8 cellular contexts compared by ENCODE assay signal in genomic region chr2:112055110-112055832, GRCh38. TPM values are rescaled to one million over a fixed set of nuclear protein-coding genes. Genes with fewer than 3 reads are reported as not detected.
DNase-seq lines count a peak whose midpoint lies in the region; ATAC-seq and TF ChIP-seq lines count a peak whose summit lies in the region.

TSS of gene TMEM87B (plus strand) at chr2:112055269. CDS start at chr2:112055592, 323 bp downstream.

- ATAC-seq in GM19328 (IDR thresholded peaks at IDR 0.05; ENCODE audit: unreplicated experiment) (peak; percentile 57), HG03469 (IDR thresholded peaks at IDR 0.05; ENCODE audit: unreplicated experiment) (peak; percentile 44)

- H3K9ac ChIP-seq in liver (ENCODE audit: low read depth in 1 of 2, low read length in 2 of 2) = peak within 1 kb of the TSS; percentile 42 to 68

- H3K4me1 Mint-ChIP-seq in activated CD4-positive, alpha-beta T cell treated with anti-CD3 and anti-CD28 coated beads, Interleukin-2, amount 10 ng/mL, durations not matched to agents 24 days and 14 days = peaks cover 36% of the 10 kb centered on the region
- peaks cover 31% of the 10 kb centered on the region for H3K4me1 Mint-ChIP-seq in dendritic cell treated with granulocyte-macrophage colony-stimulating factor and Interleukin-4, amounts not matched to agents 40 ng/mL and 50 ng/mL, for 4 days (ENCODE audit: low read depth)

- H3K27ac Mint-ChIP-seq in activated CD4-positive, alpha-beta T cell treated with anti-CD3 and anti-CD28 coated beads, Interleukin-2, amount 10 ng/mL, durations not matched to agents 24 days and 14 days = peak within 1 kb of the TSS; percentile 99
- H3K27ac Mint-ChIP-seq in dendritic cell treated with granulocyte-macrophage colony-stimulating factor and Interleukin-4, amounts not matched to agents 40 ng/mL and 50 ng/mL, for 4 days = peak within 1 kb of the TSS; percentile 94

- no peaks in the 10 kb centered on the region for H3K9me3 Mint-ChIP-seq in activated CD4-positive, alpha-beta T cell treated with anti-CD3 and anti-CD28 coated beads, Interleukin-2, amount 10 ng/mL, durations not matched to agents 24 days and 14 days
- no peaks in the 10 kb centered on the region for H3K9me3 Mint-ChIP-seq in dendritic cell treated with granulocyte-macrophage colony-stimulating factor and Interleukin-4, amounts not matched to agents 40 ng/mL and 50 ng/mL, for 4 days

- H3K4me3 Mint-ChIP-seq in activated CD4-positive, alpha-beta T cell treated with anti-CD3 and anti-CD28 coated beads, Interleukin-2, amount 10 ng/mL, durations not matched to agents 24 days and 14 days = peak within 1 kb of the TSS; percentile 99
- peak within 1 kb of the TSS; percentile 97 for H3K4me3 Mint-ChIP-seq in dendritic cell treated with granulocyte-macrophage colony-stimulating factor and Interleukin-4, amounts not matched to agents 40 ng/mL and 50 ng/mL, for 4 days

- H3K36me3 Mint-ChIP-seq in activated CD4-positive, alpha-beta T cell treated with anti-CD3 and anti-CD28 coated beads, Interleukin-2, amount 10 ng/mL, durations not matched to agents 24 days and 14 days (ENCODE audit: low read depth) = peaks cover 18% of the 10 kb centered on the region
- H3K36me3 Mint-ChIP-seq in dendritic cell treated with granulocyte-macrophage colony-stimulating factor and Interleukin-4, amounts not matched to agents 40 ng/mL and 50 ng/mL, for 4 days (ENCODE audit: low read depth) = peaks cover 29% of the 10 kb centered on the region

- no peak for TF ChIP-seq CTCF in liver (IDR thresholded peaks at IDR 0.05; ENCODE audit: low read depth, low read length, missing input control)

- intact Hi-C loops in activated CD4-positive, alpha-beta T cell treated with anti-CD3 and anti-CD28 coated beads, Interleukin-2, amount 10 ng/mL, durations not matched to agents 24 days and 14 days (cut with micrococcal nuclease) = loop anchor here (2.0 to 5.0 kb wide), 5 partner anchors 37 to 426 kb away; partner anchors contain the start of genes ANAPC1 and ZC3H8
- intact Hi-C loops in dendritic cell treated with granulocyte-macrophage colony-stimulating factor and Interleukin-4, amounts not matched to agents 40 ng/mL and 50 ng/mL, for 4 days (cut with micrococcal nuclease) = loop anchor here (5.0 to 10.0 kb wide), 2 partner anchors 200 to 227 kb away; partner anchors contain the start of gene ZC3H8

- DNase-seq in C1 segment of cervical spinal cord (lab: John Stamatoyannopoulos, UW) = peak; percentile 67 to 99 (median 96)
- DNase-seq in NCI-H526 treated with DMSO at 0.1 percent for 48 hours (lab: John Stamatoyannopoulos, UW) = peak; percentile 92
- DNase-seq in activated CD4-positive, alpha-beta T cell treated with anti-CD3 and anti-CD28 coated beads, Interleukin-2, amount 10 ng/mL, durations not matched to agents 24 days and 14 days = peak; percentile 98
- peak; percentile 98 to 99 for DNase-seq in stimulated activated CD4-positive, alpha-beta T cell treated with anti-CD3 and anti-CD28 coated beads, Interleukin-4, amount 100 ng/mL, for 4 hours

- no peaks in the 10 kb centered on the region for H3K9me3 ChIP-seq in liver (ENCODE audit: control insufficient read depth in 4 of 4, low read length in 3 of 4)

- peak in 1 of 2 donors; percentile 14 for TF ChIP-seq RAD21 in liver (IDR thresholded peaks at IDR 0.05)

- peak within 1 kb of the TSS; percentile 96 to 99 for H3K27ac ChIP-seq in liver (ENCODE audit: low read depth in 1 of 2, low read length in 2 of 2)

- H3K36me3 ChIP-seq in liver (ENCODE audit: control insufficient read depth in 4 of 4, insufficient read depth in 3 of 4, low read depth in 1 of 4, low read length in 3 of 4) = no peaks in the 10 kb centered on the region

- peak within 1 kb of the TSS; percentile 83 to 94 (median 85) for H3K4me3 ChIP-seq in liver (ENCODE audit: low read depth in 1 of 3, low read length in 3 of 3)

- WGBS in liver = under 1% methylated on average over 76 of the region's 76 CpGs

- H3K4me1 ChIP-seq in liver (ENCODE audit: control insufficient read depth in 4 of 4, insufficient read depth in 4 of 4, low read length in 3 of 4) = peaks cover 2 to 20% (median 15%) of the 10 kb centered on the region in 4 donors

- no peaks in the 10 kb centered on the region for H3K27me3 ChIP-seq in liver (ENCODE audit: control insufficient read depth in 4 of 4, insufficient read depth in 4 of 4, low read length in 3 of 4)

- H3K27me3 Mint-ChIP-seq in activated CD4-positive, alpha-beta T cell treated with anti-CD3 and anti-CD28 coated beads, Interleukin-2, amount 10 ng/mL, durations not matched to agents 24 days and 14 days = peaks cover 1% of the 10 kb centered on the region
- H3K27me3 Mint-ChIP-seq in dendritic cell treated with granulocyte-macrophage colony-stimulating factor and Interleukin-4, amounts not matched to agents 40 ng/mL and 50 ng/mL, for 4 days = no peaks in the 10 kb centered on the region

TF ChIP-seq in liver, 16 proteins besides CTCF, POLR2A, EP300 and RAD21:
- TF ChIP-seq ATF3 (IDR thresholded peaks at IDR 0.05) = no peak
- TF ChIP-seq EGR1 (IDR thresholded peaks at IDR 0.05; ENCODE audit: low read depth in 2 of 2) = peak; percentile 98 to 100
- no peak for TF ChIP-seq ZBTB33 (IDR thresholded peaks at IDR 0.05)
- TF ChIP-seq GABPA (IDR thresholded peaks at IDR 0.05 in 1 of 2, conservative IDR thresholded peaks at IDR 0.05 in 1 of 2) = peak in 1 of 2 donors; percentile 56
- TF ChIP-seq HNF4A (conservative IDR thresholded peaks at IDR 0.05) = no peak
- TF ChIP-seq JUND (IDR thresholded peaks at IDR 0.05) = no peak
- TF ChIP-seq HNF4G (IDR thresholded peaks at IDR 0.05) = no peak
- peak; percentile 33 for TF ChIP-seq TAF1 (conservative IDR thresholded peaks at IDR 0.05)
- TF ChIP-seq FOXA1 (IDR thresholded peaks at IDR 0.05) = no peak
- peak in 1 of 2 donors; percentile 25 for TF ChIP-seq RXRA (IDR thresholded peaks at IDR 0.05)
- peak; percentile 84 for TF ChIP-seq REST (IDR thresholded peaks at IDR 0.05)
- TF ChIP-seq YY1 (IDR thresholded peaks at IDR 0.05) = peak; percentile 73
- TF ChIP-seq SP1 (IDR thresholded peaks at IDR 0.05) = peak; percentile 67
- TF ChIP-seq MAX (IDR thresholded peaks at IDR 0.05) = peak; percentile 49
- TF ChIP-seq NR2F2 (IDR thresholded peaks at IDR 0.05) = no peak
- TF ChIP-seq FOXA2 (IDR thresholded peaks at IDR 0.05) = no peak

RNA-seq across cellular contexts. Expression of gene TMEM87B, which starts in this region (rescaled TPM):
- total RNA-seq in activated CD4-positive, alpha-beta T cell treated with anti-CD3 and anti-CD28 coated beads, Interleukin-2, amount 10 ng/mL, durations not matched to agents 24 days and 14 days = 13.9 and 15.8 TPM in 2 replicates
- total RNA-seq in liver = 10 to 100 TPM in 1 of 2 donors, 1 to 10 TPM in 1; 6.4 to 10.1 TPM
- polyA plus RNA-seq in liver = 1 to 10 TPM; 3.6 to 5.5 TPM

Comparison
In these comparisons a context has a peak if more than half of its experiments do, and no peak if none do; other contexts are left out.
1. Peak in every context shown above with its lines: DNase-seq, ATAC-seq, H3K4me3 ChIP-seq and H3K27ac ChIP-seq.